In the genomic region with DNA sequence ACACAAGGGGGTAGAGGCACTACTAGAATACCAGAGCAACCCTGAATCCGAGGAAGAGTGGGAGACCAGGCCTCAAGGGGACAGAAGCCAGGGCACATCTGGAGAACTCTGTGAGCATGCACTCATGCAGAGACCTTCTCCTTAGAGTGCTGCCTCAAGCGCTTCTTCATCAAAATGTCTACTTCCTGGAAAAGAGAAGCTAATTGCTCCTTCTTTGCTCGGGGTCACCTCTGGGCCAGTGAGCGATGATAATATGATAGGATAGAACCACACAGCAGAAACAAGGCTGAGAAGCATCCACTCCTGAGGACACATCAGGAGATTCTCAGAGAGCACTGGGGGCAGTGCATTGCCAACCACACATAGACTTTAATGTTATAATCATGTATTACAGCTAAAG, we compare ENCODE assay signal across 20 cellular contexts.
"Had no signal": no experiment of that assay in that cellular context is flagged by ENCODE, and none has a peak within 500 bp of the region (broad histone marks: within the 10 kb centered on the region; RNA-seq: fewer than 3 reads in every experiment).

No MANE protein-coding gene starts in this region.

- H3K4me1 ChIP-seq: prostate gland, right atrium auricular region, tibial artery had no signal

- H3K4me3 Mint-ChIP-seq: activated CD4-positive, alpha-beta T cell treated with anti-CD3 and anti-CD28 coated beads, Interleukin-2, amount 10 ng/mL, durations not matched to agents 7 days and 5 days; activated CD8-positive, alpha-beta T cell treated with anti-CD3 and anti-CD28 coated beads, Interleukin-2, amount 10 ng/mL, durations not matched to agents 7 days and 5 days; brain; natural killer cell treated with Interleukin-12 subunit alpha and Interleukin-12 subunit beta and Interleukin-15 and Interleukin-18, amount 100 ng/mL, for 72 hours; stimulated activated naive CD8-positive, alpha-beta T cell treated with anti-CD3 and anti-CD28 coated beads, Interleukin-15, Interleukin-2, amounts not matched to agents 100 ng/mL and 50 ng/mL, for 24 hours had no signal

- H3K27me3 Mint-ChIP-seq: activated CD4-positive, alpha-beta T cell treated with anti-CD3 and anti-CD28 coated beads, Interleukin-2, amount 10 ng/mL, durations not matched to agents 7 days and 5 days; brain; natural killer cell treated with Interleukin-12 subunit alpha and Interleukin-12 subunit beta and Interleukin-15 and Interleukin-18, amount 100 ng/mL, for 72 hours; stimulated activated naive CD8-positive, alpha-beta T cell treated with anti-CD3 and anti-CD28 coated beads, Interleukin-15, Interleukin-2, amounts not matched to agents 100 ng/mL and 50 ng/mL, for 24 hours had no signal

- H3K27ac Mint-ChIP-seq: activated CD4-positive, alpha-beta T cell treated with anti-CD3 and anti-CD28 coated beads, Interleukin-2, amount 10 ng/mL, durations not matched to agents 7 days and 5 days; activated CD8-positive, alpha-beta T cell treated with anti-CD3 and anti-CD28 coated beads, Interleukin-2, amount 10 ng/mL, durations not matched to agents 7 days and 5 days; activated naive CD4-positive, alpha-beta T cell treated with anti-CD3 and anti-CD28 coated beads, Interleukin-2, amount 50 U/mL, for 72 hours; brain; stimulated activated naive CD8-positive, alpha-beta T cell treated with anti-CD3 and anti-CD28 coated beads, Interleukin-15, Interleukin-2, amounts not matched to agents 100 ng/mL and 50 ng/mL, for 24 hours had no signal

- ATAC-seq: activated CD8-positive, alpha-beta T cell treated with anti-CD3 and anti-CD28 coated beads, Interleukin-2, amount 10 ng/mL, durations not matched to agents 7 days and 5 days; activated naive CD4-positive, alpha-beta T cell treated with anti-CD3 and anti-CD28 coated beads, Interleukin-2, amount 50 U/mL, for 72 hours; heart left ventricle; natural killer cell treated with Interleukin-12 subunit alpha and Interleukin-12 subunit beta and Interleukin-15 and Interleukin-18, amount 100 ng/mL, for 72 hours had no signal

- H3K36me3 Mint-ChIP-seq: activated naive CD4-positive, alpha-beta T cell treated with anti-CD3 and anti-CD28 coated beads, Interleukin-2, amount 50 U/mL, for 72 hours; brain; natural killer cell treated with Interleukin-12 subunit alpha and Interleukin-12 subunit beta and Interleukin-15 and Interleukin-18, amount 100 ng/mL, for 72 hours had no signal

- H3K27me3 ChIP-seq: ovary, spleen, tibial artery had no signal

- H3K9me3 ChIP-seq: heart left ventricle, ovary, prostate gland, right atrium auricular region, spleen, tibial artery had no signal

- H3K9me3 Mint-ChIP-seq: activated naive CD4-positive, alpha-beta T cell treated with anti-CD3 and anti-CD28 coated beads, Interleukin-2, amount 50 U/mL, for 72 hours; natural killer cell treated with Interleukin-12 subunit alpha and Interleukin-12 subunit beta and Interleukin-15 and Interleukin-18, amount 100 ng/mL, for 72 hours; stimulated activated naive CD8-positive, alpha-beta T cell treated with anti-CD3 and anti-CD28 coated beads, Interleukin-15, Interleukin-2, amounts not matched to agents 100 ng/mL and 50 ng/mL, for 24 hours had no signal

- H3K36me3 ChIP-seq: heart left ventricle, ovary, prostate gland, right atrium auricular region, spleen, tibial artery, WERI-Rb-1 had no signal

- H3K27ac ChIP-seq: ovary, prostate gland, right atrium auricular region, tibial artery, WERI-Rb-1 had no signal

- DNase-seq: activated CD4-positive, alpha-beta T cell treated with anti-CD3 and anti-CD28 coated beads, Interleukin-2, amount 10 ng/mL, durations not matched to agents 7 days and 5 days; activated CD4-positive, CD25-positive, alpha-beta regulatory T cell treated with anti-CD3 and anti-CD28 coated beads, Interleukin-2, amount 50 U/mL, for 72 hours; activated CD8-positive, alpha-beta T cell treated with anti-CD3 and anti-CD28 coated beads, Interleukin-2, amount 10 ng/mL, durations not matched to agents 7 days and 5 days; activated T-cell treated with anti-CD3 and anti-CD28 coated beads, Interleukin-2, amount 50 U/mL, for 1 hour; aorta; effector CD4-positive, alpha-beta T cell; heart left ventricle; ovary; spleen; stimulated activated CD4-positive, alpha-beta T cell treated with anti-CD3 and anti-CD28 coated beads, Interleukin-4, amount 100 ng/mL, for 4 hours; substantia nigra; T1000; tibial artery; WERI-Rb-1 had no signal

- H3K4me3 ChIP-seq: heart left ventricle, ovary, prostate gland, right atrium auricular region, spleen, tibial artery had no signal
